ENCODE assay signal across 18 cellular contexts in the genomic region with DNA sequence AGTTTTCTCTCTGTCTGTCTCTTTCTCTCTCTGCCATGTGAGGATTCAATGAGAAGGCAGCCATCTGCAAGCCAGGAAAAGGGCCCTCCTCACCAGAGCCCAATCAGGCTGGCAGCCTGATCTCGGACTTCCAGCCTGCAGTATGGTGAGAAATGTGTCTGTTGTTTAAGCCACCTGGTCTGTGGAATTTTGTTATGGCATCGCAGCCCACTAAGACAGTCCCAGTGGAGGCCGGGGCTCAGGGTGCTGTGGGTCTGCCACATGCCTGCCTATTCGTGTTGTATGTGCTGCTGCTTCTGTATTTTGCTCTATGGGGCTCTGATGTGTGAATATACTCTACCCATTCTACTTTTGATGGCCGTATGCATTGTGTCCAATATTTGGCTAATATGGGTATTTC.
DNase-seq lines count a peak whose midpoint lies in the region; ATAC-seq and TF ChIP-seq lines count a peak whose summit lies in the region.
"Had no signal": no experiment of that assay in that cellular context is flagged by ENCODE, and none has a peak within 500 bp of the region (broad histone marks: within the 10 kb centered on the region; RNA-seq: fewer than 3 reads in every experiment).

No MANE protein-coding gene starts in this region.

- no peak overlapping the region for H2AFZ ChIP-seq in neuronal stem cell (ENCODE audit: low read length)

- no peak overlapping the region for H3K9ac ChIP-seq in neuronal stem cell (ENCODE audit: low read depth, low read length, poor library complexity)

- H2BK15ac ChIP-seq in neuronal stem cell (ENCODE audit: low read length) = no peak overlapping the region

- TF ChIP-seq POLR2A in suprapubic skin (IDR thresholded peaks at IDR 0.05) = no peak

- no peak overlapping the region for H3K4ac ChIP-seq in neuronal stem cell (ENCODE audit: low read length)

- no peak overlapping the region for H3K4me2 ChIP-seq in neuronal stem cell (ENCODE audit: insufficient read depth, low read length, poor library complexity, severe bottlenecking)

- H3K14ac ChIP-seq in neuronal stem cell (ENCODE audit: low read length) = no peak overlapping the region

- no peak overlapping the region for H2BK12ac ChIP-seq in neuronal stem cell (ENCODE audit: low read length)

- peak; percentile 24 for DNase-seq in coronary artery (ENCODE audit: low spot score)
- DNase-seq in neuronal stem cell (ENCODE audit: low spot score) = no peak
- DNase-seq in suprapubic skin (ENCODE audit: low spot score in 2 of 2) = peak; percentile 26 to 60
- DNase-seq: ACHN; Calu3; CD4-positive, alpha-beta T cell; DMS53; HCEC 1CT; NCI-H1436; NCI-H2081; NCI-H510A; NCI-H774; RPMI8226 had no signal

- H3K27ac ChIP-seq in KOPT-K1 (ENCODE audit: low read depth, low read length, poor library complexity, severe bottlenecking) (peak overlapping the region; percentile 17), coronary artery (no peak overlapping the region), neuronal stem cell (replicated peaks; ENCODE audit: low read length) (no peak overlapping the region), suprapubic skin (no peak overlapping the region)

- no peaks in the 10 kb centered on the region for H3K4me1 ChIP-seq in neuronal stem cell (ENCODE audit: control insufficient read depth in 2 of 2, insufficient read depth in 1 of 2, low read depth in 1 of 2, low read length in 2 of 2)
- no peaks in the 10 kb centered on the region for H3K4me1 ChIP-seq in suprapubic skin

- no peak overlapping the region for H3K23ac ChIP-seq in neuronal stem cell (ENCODE audit: low read depth, low read length, poor library complexity)

- H2BK120ac ChIP-seq in neuronal stem cell (ENCODE audit: low read depth, low read length) = no peak overlapping the region

- H4K8ac ChIP-seq in neuronal stem cell (ENCODE audit: low read depth, low read length) = no peak overlapping the region

- no peak overlapping the region for H4K91ac ChIP-seq in neuronal stem cell (ENCODE audit: low read depth, low read length, poor library complexity)

- H3K9me3 ChIP-seq in KOPT-K1 (ENCODE audit: insufficient read depth, low read length, poor library complexity, severe bottlenecking) (peaks cover 9% of the 10 kb centered on the region), neuronal stem cell (replicated peaks in 1 of 2; ENCODE audit: control insufficient read depth in 2 of 2, insufficient read depth in 1 of 2, low read depth in 1 of 2, low read length in 2 of 2) (peaks cover 0 to 10% of the 10 kb centered on the region in 2 donors), suprapubic skin (no peaks in the 10 kb centered on the region)

- H2BK5ac ChIP-seq in neuronal stem cell (ENCODE audit: low read length) = no peak overlapping the region

- H3K27me3 ChIP-seq in neuronal stem cell (ENCODE audit: control insufficient read depth in 3 of 3, insufficient read depth in 3 of 3, low read depth in 1 of 3, low read length in 3 of 3) = no peaks in the 10 kb centered on the region
- H3K27me3 ChIP-seq in suprapubic skin = no peaks in the 10 kb centered on the region

- no peak for TF ChIP-seq EP300 in suprapubic skin (IDR thresholded peaks at IDR 0.05)

- no peak for TF ChIP-seq CTCF in coronary artery (IDR thresholded peaks at IDR 0.05)
- no peak for TF ChIP-seq CTCF in suprapubic skin (IDR thresholded peaks at IDR 0.05)

- H3K4me3 ChIP-seq in coronary artery (no peak overlapping the region), neuronal stem cell (ENCODE audit: low read length in 2 of 2) (no peak overlapping the region), suprapubic skin (no peak overlapping the region)
- H3K4me3 ChIP-seq: K562 had no signal

- no peaks in the 10 kb centered on the region for H3K79me1 ChIP-seq in neuronal stem cell (ENCODE audit: low read depth, low read length)

- H2AK5ac ChIP-seq in neuronal stem cell (ENCODE audit: low read depth, low read length) = no peak overlapping the region

- H3K18ac ChIP-seq in neuronal stem cell (ENCODE audit: low read length) = peak overlapping the region; percentile 33

- WGBS in neuronal stem cell (ENCODE audit: extremely low coverage in 2 of 2, insufficient read length in 2 of 2, insufficient replicate concordance in 1 of 2), 2 donors = no CpG with 5 or more reads among the region's 5 CpGs
- WGBS in suprapubic skin = 74% methylated on average over 5 of the region's 5 CpGs

- no peak for ATAC-seq in HG02571 (IDR thresholded peaks at IDR 0.05; ENCODE audit: unreplicated experiment)
- no peak for ATAC-seq in GM21515 (IDR thresholded peaks at IDR 0.05; ENCODE audit: unreplicated experiment)
- ATAC-seq in GM18858 (IDR thresholded peaks at IDR 0.05; ENCODE audit: unreplicated experiment) = no peak
- ATAC-seq: K562 had no signal

- no peaks in the 10 kb centered on the region for H3K36me3 ChIP-seq in KOPT-K1 (ENCODE audit: insufficient read depth, low read length)
- H3K36me3 ChIP-seq in neuronal stem cell (replicated peaks in 1 of 2; ENCODE audit: control insufficient read depth in 2 of 2, insufficient read depth in 2 of 2, low read length in 2 of 2) = no peaks in the 10 kb centered on the region
- H3K36me3 ChIP-seq in suprapubic skin = no peaks in the 10 kb centered on the region
